1 cellular context compared by ENCODE assay signal in the genomic region with DNA sequence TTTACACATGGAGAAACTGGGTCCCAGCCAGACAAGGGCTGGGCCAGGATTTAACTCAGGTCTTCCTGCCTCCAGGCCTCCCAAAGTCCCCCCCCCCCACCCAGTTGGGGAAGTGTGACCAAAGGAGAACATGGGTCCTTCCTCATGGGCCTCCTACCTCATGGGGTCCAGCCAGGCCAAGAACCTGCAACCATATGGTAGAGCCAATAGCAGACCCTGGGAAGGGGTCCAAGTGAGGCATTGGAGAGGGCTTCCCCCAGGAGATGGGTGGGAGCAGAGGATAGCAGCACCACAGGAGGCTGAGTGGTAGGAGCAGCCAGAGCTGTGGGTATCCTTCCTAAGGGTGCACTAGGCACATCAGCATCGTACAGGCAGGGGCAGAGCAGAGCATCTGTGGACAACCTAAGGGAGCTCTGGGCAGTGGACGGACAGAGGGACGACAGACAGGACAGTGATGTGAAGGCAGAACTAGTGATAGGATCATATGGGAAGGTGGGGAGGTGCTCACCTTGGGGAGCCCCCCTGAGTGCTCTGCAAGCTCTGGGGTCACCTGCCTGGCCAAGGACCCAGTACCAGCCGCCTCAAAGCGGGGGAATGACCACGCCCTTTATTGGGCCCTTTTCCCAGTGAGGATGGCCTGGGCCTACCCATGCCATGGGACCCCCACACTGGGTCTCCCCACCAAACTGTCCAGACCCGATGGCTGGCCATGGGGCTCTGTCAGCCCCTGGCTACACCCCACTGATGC.
A peak's percentile ranks its signal among the peaks of the same experiment; 100 is the strongest.
TF ChIP-seq lines count a peak whose summit lies in the region.

No MANE protein-coding gene starts in this region.

TF ChIP-seq in HepG2, 621 proteins besides CTCF, POLR2A, EP300 and RAD21:
- TF ChIP-seq BHLHE40 (IDR thresholded peaks at IDR 0.05; ENCODE audit: low read length) (no peak), ZNF143 (CRISPR knock-in tag; IDR thresholded peaks at IDR 0.05) (no peak), AGO2 (optimal IDR thresholded peaks at IDR 0.05; ENCODE audit: low read depth, low read length) (peak; percentile 0), ZMYM4 (CRISPR knock-in tag; IDR thresholded peaks at IDR 0.05) (no peak), DNMT3B (CRISPR knock-in tag; conservative IDR thresholded peaks at IDR 0.05) (no peak)
- TF ChIP-seq, protein P1, sequence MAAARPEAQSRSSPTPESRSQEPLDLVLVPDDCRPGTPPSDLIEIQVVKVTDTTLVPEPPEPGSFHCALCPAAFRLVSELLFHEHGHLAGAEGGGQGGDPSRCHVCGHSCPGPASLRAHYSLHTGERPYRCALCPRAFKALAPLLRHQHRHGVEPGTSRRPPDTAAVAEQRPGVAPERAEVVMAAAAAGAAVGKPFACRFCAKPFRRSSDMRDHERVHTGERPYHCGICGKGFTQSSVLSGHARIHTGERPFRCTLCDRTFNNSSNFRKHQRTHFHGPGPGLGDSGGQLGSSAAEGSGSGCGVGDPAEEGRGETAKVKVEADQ (CRISPR knock-in tag; IDR thresholded peaks at IDR 0.05; ENCODE audit: borderline replicate concordance), result no peak
